ENCODE assay signal across 8 cellular contexts in genomic region chr2:199463000-199463692, GRCh38. TPM values are rescaled to one million over a fixed set of nuclear protein-coding genes. Genes with fewer than 3 reads are reported as not detected.
DNase-seq lines count a peak whose midpoint lies in the region; ATAC-seq, FAIRE-seq and TF ChIP-seq lines count a peak whose summit lies in the region.

No MANE protein-coding gene starts in this region.

- no peaks in the 10 kb centered on the region; the same call in 1 of the 2 replicates for H4K20me1 ChIP-seq in GM23338 (replicated peaks; ENCODE audit: insufficient read depth)

- peaks cover 52% of the 10 kb centered on the region for H3K4me1 ChIP-seq in GM23338 (ENCODE audit: insufficient read depth)

- H3K36me3 ChIP-seq in GM23338 (ENCODE audit: insufficient read depth): no peaks in the 10 kb centered on the region

- peaks cover 5% of the 10 kb centered on the region; the same call in 2 of the 3 replicates for H3K9me3 Mint-ChIP-seq in GM23338
- H3K9me3 Mint-ChIP-seq in activated naive CD4-positive, alpha-beta T cell treated with anti-CD3 and anti-CD28 coated beads, Interleukin-2, amount 50 U/mL, for 72 hours: peaks cover 0 to 12% of the 10 kb centered on the region in 2 donors

- H3K27me3 Mint-ChIP-seq in GM23338 (ENCODE audit: insufficient read depth, low read depth, poor library complexity): peaks cover 89% of the 10 kb centered on the region

- peak overlapping the region; percentile 91 for H2AFZ ChIP-seq in GM23338

- peaks cover 16% of the 10 kb centered on the region for H3F3A ChIP-seq in GM23338 (replicated peaks; ENCODE audit: low read depth)

- peak; percentile 73 for TF ChIP-seq CTCF in D721Med (IDR thresholded peaks at IDR 0.05; ENCODE audit: insufficient read depth, missing control alignments)
- TF ChIP-seq CTCF in GM23338 (conservative IDR thresholded peaks at IDR 0.05; ENCODE audit: low read depth in 2 of 2): peak; percentile 60 to 86

- no peaks in the 10 kb centered on the region for H3K9me2 ChIP-seq in GM23338 (ENCODE audit: insufficient read depth)

- ATAC-seq in GM23338 (peak; percentile 16), Right ventricle myocardium inferior (no peak), GM18498 (IDR thresholded peaks at IDR 0.05; ENCODE audit: unreplicated experiment) (no peak)
- peak; percentile 47 to 68 for ATAC-seq in activated naive CD4-positive, alpha-beta T cell treated with anti-CD3 and anti-CD28 coated beads, Interleukin-2, amount 50 U/mL, for 72 hours

- peak overlapping the region; percentile 72 for H3K4me3 ChIP-seq in GM23338

- intact Hi-C loops in Right ventricle myocardium inferior (cut with DNase I): no loop called here

- no peaks in the 10 kb centered on the region for H3K36me3 Mint-ChIP-seq in GM23338 (ENCODE audit: low read depth)
- H3K36me3 Mint-ChIP-seq in activated naive CD4-positive, alpha-beta T cell treated with anti-CD3 and anti-CD28 coated beads, Interleukin-2, amount 50 U/mL, for 72 hours: peaks cover 10 to 31% of the 10 kb centered on the region in 2 donors

- H3K27ac ChIP-seq in GM23338 (ENCODE audit: low read depth): no peak overlapping the region

- H3K4me2 ChIP-seq in GM23338: peak overlapping the region; percentile 96

- FAIRE-seq in D721Med (lab: Jason Lieb, UNC): no peak

- peak overlapping the region; percentile 74 for H3K4me3 Mint-ChIP-seq in GM23338

- DNase-seq in D721Med (ENCODE audit: insufficient read length, low spot score) (peak; percentile 87), GM23338 (ENCODE audit: low spot score) (peak; percentile 84), NCI-H510A (lab: John Stamatoyannopoulos, UW) (peak; percentile 42), Right ventricle myocardium inferior (ENCODE audit: missing footprints) (peak; percentile 81), occipital lobe (lab: John Stamatoyannopoulos, UW) (peak; percentile 31), mucosa of gallbladder (ENCODE audit: low spot score) (no peak)
- peak in 1 of 2 donors; percentile 81 for DNase-seq in activated naive CD4-positive, alpha-beta T cell treated with anti-CD3 and anti-CD28 coated beads, Interleukin-2, amount 50 U/mL, for 72 hours (ENCODE audit: low spot score in 2 of 2)

- H3K27ac Mint-ChIP-seq in GM23338: no peak overlapping the region
- no peak overlapping the region for H3K27ac Mint-ChIP-seq in activated naive CD4-positive, alpha-beta T cell treated with anti-CD3 and anti-CD28 coated beads, Interleukin-2, amount 50 U/mL, for 72 hours

- peaks cover 41% of the 10 kb centered on the region for H3K4me1 Mint-ChIP-seq in GM23338

- no peaks in the 10 kb centered on the region for H3K79me2 ChIP-seq in GM23338 (replicated peaks; ENCODE audit: insufficient read depth)

- H3K27me3 ChIP-seq in GM23338 (ENCODE audit: insufficient read depth): peaks cover 90% of the 10 kb centered on the region

TF ChIP-seq in GM23338, 12 proteins besides CTCF, POLR2A, EP300 and RAD21:
- no peak for TF ChIP-seq ZNF114 (CRISPR knock-in tag; IDR thresholded peaks at IDR 0.05)
- TF ChIP-seq EZH2 (IDR thresholded peaks at IDR 0.05; ENCODE audit: low read depth, unreplicated experiment): peak; percentile 59
- TF ChIP-seq, protein P1, sequence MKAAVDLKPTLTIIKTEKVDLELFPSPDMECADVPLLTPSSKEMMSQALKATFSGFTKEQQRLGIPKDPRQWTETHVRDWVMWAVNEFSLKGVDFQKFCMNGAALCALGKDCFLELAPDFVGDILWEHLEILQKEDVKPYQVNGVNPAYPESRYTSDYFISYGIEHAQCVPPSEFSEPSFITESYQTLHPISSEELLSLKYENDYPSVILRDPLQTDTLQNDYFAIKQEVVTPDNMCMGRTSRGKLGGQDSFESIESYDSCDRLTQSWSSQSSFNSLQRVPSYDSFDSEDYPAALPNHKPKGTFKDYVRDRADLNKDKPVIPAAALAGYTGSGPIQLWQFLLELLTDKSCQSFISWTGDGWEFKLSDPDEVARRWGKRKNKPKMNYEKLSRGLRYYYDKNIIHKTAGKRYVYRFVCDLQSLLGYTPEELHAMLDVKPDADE (IDR thresholded peaks at IDR 0.05): no peak

RNA-seq across cellular contexts. Expression of gene SATB2, which starts 5.4 kb away (rescaled TPM):
- total RNA-seq in GM23338 (2014; rRNA removed; shearing (Covaris generic)): 5.7 and 6.0 TPM in 2 replicates
- 1.6 and 2.0 TPM in 2 replicates for polyA plus RNA-seq in GM23338 (2016; fragmentation: Nextera tagmentation; extraction: Ambion mirVana)
- total RNA-seq in activated naive CD4-positive, alpha-beta T cell treated with anti-CD3 and anti-CD28 coated beads, Interleukin-2, amount 50 U/mL, for 72 hours: under 1 TPM in 1 of 2 donors, not detected in 1; 0.21 TPM
- total RNA-seq in Right ventricle myocardium inferior: 1.1 TPM
- total RNA-seq in occipital lobe: 532 TPM
- total RNA-seq in mucosa of gallbladder: 6.4 TPM

Comparison
In these comparisons a context has a peak if more than half of its experiments do, and no peak if none do; other contexts are left out.
1. ATAC-seq: peak in GM23338 (single experiment) and activated naive CD4-positive, alpha-beta T cell treated with anti-CD3 and anti-CD28 coated beads, Interleukin-2, amount 50 U/mL, for 72 hours (2 of 2); none in Right ventricle myocardium inferior (single experiment) and GM18498 (single experiment).
2. RNA of gene SATB2, which starts 5.4 kb away (total RNA-seq): 532 TPM in occipital lobe (single experiment); 6.4 TPM in mucosa of gallbladder (single experiment), 5.7 to 6.0 TPM in GM23338, 1.1 TPM in Right ventricle myocardium inferior (single experiment) and 0.21 TPM in activated naive CD4-positive, alpha-beta T cell treated with anti-CD3 and anti-CD28 coated beads, Interleukin-2, amount 50 U/mL, for 72 hours; every median in the first group is over 10 times any median in the second.